In genomic region chr7:266851-267840, GRCh38 we compare ENCODE assay signal across 11 cellular contexts. TPM values are rescaled to one million over a fixed set of nuclear protein-coding genes. Genes with fewer than 3 reads are reported as not detected.
DNase-seq lines count a peak whose midpoint lies in the region; ATAC-seq, FAIRE-seq and TF ChIP-seq lines count a peak whose summit lies in the region.
"Had no signal": no experiment of that assay in that cellular context is flagged by ENCODE, and none has a peak within 500 bp of the region (broad histone marks: within the 10 kb centered on the region; RNA-seq: fewer than 3 reads in every experiment).

No MANE protein-coding gene starts in this region.

- no peak for TF ChIP-seq POLR2A in esophagus squamous epithelium (IDR thresholded peaks at IDR 0.05)

- H3K27ac ChIP-seq in esophagus squamous epithelium (no peak overlapping the region), pancreas (no peak overlapping the region)
- H3K27ac ChIP-seq: KMS-11 had no signal

- WGBS in esophagus squamous epithelium, 2 donors, result 77 to 78% methylated on average over 14 to 15 of the region's 45 CpGs
- WGBS in pancreas, 2 donors, result 70 to 77% methylated on average over 45 of the region's 45 CpGs

- DNase-seq in ELR (ENCODE audit: low read depth), result peak; percentile 27
- peak; percentile 25 for DNase-seq in NCI-H69 (lab: John Stamatoyannopoulos, UW)
- DNase-seq in esophagus squamous epithelium (lab: John Stamatoyannopoulos, UW), result no peak
- DNase-seq in pancreas, result peak; percentile 39 to 93 (median 70)
- DNase-seq in AG20443 (ENCODE audit: low spot score), result no peak
- no peak for DNase-seq in activated CD8-positive, alpha-beta memory T cell treated with anti-CD3 and anti-CD28 coated beads, Interleukin-2, amount 50 U/mL, for 4 hours
- no peak for DNase-seq in activated CD8-positive, alpha-beta memory T cell treated with anti-CD3 and anti-CD28 coated beads for 24 hours
- DNase-seq in GM13976 (ENCODE audit: low spot score), result no peak
- DNase-seq: SW 1271 had no signal

- H3K4me1 ChIP-seq in esophagus squamous epithelium, result peaks cover 0 to 15% (median 0%) of the 10 kb centered on the region in 3 donors
- H3K4me1 ChIP-seq in pancreas, result no peaks in the 10 kb centered on the region

- intact Hi-C loops in esophagus squamous epithelium (cut with DNase I) (no loop called here), pancreas (cut with DNase I) (no loop called here)

- FAIRE-seq in pancreas (lab: Jason Lieb, UNC), result no peak
- FAIRE-seq: GM12878 had no signal

- TF ChIP-seq CTCF in esophagus squamous epithelium (IDR thresholded peaks at IDR 0.05) (peak in 5 of 6 experiments; percentile 22 to 53 (median 34)), pancreas (IDR thresholded peaks at IDR 0.05) (peak in 3 of 4 donors; percentile 18 to 54 (median 35)), GM13976 (IDR thresholded peaks at IDR 0.05; ENCODE audit: borderline replicate concordance, control extremely low read depth, extremely low read depth, insufficient read depth, missing control alignments) (no peak)

- in situ Hi-C loops in GM13976 (cut with MboI; ENCODE audit: low sequenced_read_pairs, unreplicated experiment), result no loop called here

- peaks cover 0 to 11% (median 8%) of the 10 kb centered on the region in 3 donors for H3K9me3 ChIP-seq in esophagus squamous epithelium
- H3K9me3 ChIP-seq in pancreas, result no peaks in the 10 kb centered on the region

- peaks cover 0 to under 1% (median 0%) of the 10 kb centered on the region in 3 donors for H3K36me3 ChIP-seq in esophagus squamous epithelium
- H3K36me3 ChIP-seq in pancreas, result no peaks in the 10 kb centered on the region

- no peak overlapping the region for H3K4me3 ChIP-seq in esophagus squamous epithelium
- H3K4me3 ChIP-seq in pancreas, result no peak overlapping the region
- H3K4me3 ChIP-seq: GM12878 had no signal

- H3K27me3 ChIP-seq in esophagus squamous epithelium (peaks cover 0 to 26% (median 0%) of the 10 kb centered on the region in 4 donors), pancreas (no peaks in the 10 kb centered on the region)

- peak; percentile 52 to 82 (median 78) for ATAC-seq in pancreas
- ATAC-seq: GM12878 had no signal

RNA-seq across cellular contexts. Expression of gene FOXL3, which starts 22.8 kb away (rescaled TPM):
- not detected for total RNA-seq in esophagus squamous epithelium
- not detected for total RNA-seq in pancreas
- not detected for polyA plus RNA-seq in pancreas
- total RNA-seq: GM12878 had no signal
- polyA plus RNA-seq: GM12878 had no signal

Comparison
In these comparisons a context has a peak if more than half of its experiments do, and no peak if none do; other contexts are left out.
1. DNase-seq: peak in ELR (single experiment), NCI-H69 (single experiment) and pancreas (6 of 6); none in esophagus squamous epithelium (single experiment), AG20443 (single experiment), activated CD8-positive, alpha-beta memory T cell treated with anti-CD3 and anti-CD28 coated beads, Interleukin-2, amount 50 U/mL, for 4 hours (single experiment), activated CD8-positive, alpha-beta memory T cell treated with anti-CD3 and anti-CD28 coated beads for 24 hours (single experiment) and GM13976 (single experiment).